Comparison of ENCODE assay signal across 20 cellular contexts in genomic region chr5:114467729-114468128, GRCh38.
DNase-seq lines count a peak whose midpoint lies in the region; ATAC-seq, FAIRE-seq and TF ChIP-seq lines count a peak whose summit lies in the region.
"Had no signal": no experiment of that assay in that cellular context is flagged by ENCODE, and none has a peak within 500 bp of the region (broad histone marks: within the 10 kb centered on the region; RNA-seq: fewer than 3 reads in every experiment).

No MANE protein-coding gene starts in this region.

- DNase-seq in LNCaP clone FGC (ENCODE audit: low read depth) (peak; percentile 70), RWPE2 (ENCODE audit: low spot score) (no peak), left kidney (ENCODE audit: low read depth, low spot score) (peak; percentile 54), DMS 273 treated with DMSO at 0.1 percent for 48 hours (lab: John Stamatoyannopoulos, UW) (no peak), HTR-8/SVneo (ENCODE audit: insufficient read length, low spot score) (no peak), NCI-H524 treated with DMSO at 0.1 percent for 48 hours (lab: John Stamatoyannopoulos, UW) (no peak), SKM-1 (lab: John Stamatoyannopoulos, UW; ENCODE audit: unreplicated experiment) (no peak)
- DNase-seq: activated CD4-positive, alpha-beta T cell treated with anti-CD3 and anti-CD28 coated beads for 36 hours; activated effector memory CD4-positive, alpha-beta T cell treated with anti-CD3 and anti-CD28 coated beads, Interleukin-2, amount 50 U/mL, for 16 hours; amygdala; CD4-positive, alpha-beta memory T cell; DND-41; endodermal cell; NCI-H1092; NCI-H748 treated with DMSO at 0.1 percent for 48 hours; nucleus accumbens; right lobe of liver; T-helper 2 cell had no signal

- H3K36me3 ChIP-seq in RWPE2 (ENCODE audit: low read depth), result no peaks in the 10 kb centered on the region
- H3K36me3 ChIP-seq: right lobe of liver had no signal

- FAIRE-seq in HTR-8/SVneo (lab: Jason Lieb, UNC), result no peak
- FAIRE-seq: keratinocyte had no signal

- ATAC-seq in RWPE2 (ENCODE audit: low read depth), result peak; percentile 57
- ATAC-seq: activated CD4-positive, alpha-beta T cell treated with anti-CD3 and anti-CD28 coated beads for 36 hours had no signal

- no peaks in the 10 kb centered on the region for H3K9me3 ChIP-seq in RWPE2 (ENCODE audit: severe bottlenecking)
- H3K9me3 ChIP-seq: right lobe of liver had no signal

- no peak for TF ChIP-seq CTCF in C4-2B (conservative IDR thresholded peaks at IDR 0.05)
- TF ChIP-seq CTCF in LNCaP clone FGC (IDR thresholded peaks at IDR 0.05; ENCODE audit: control insufficient read depth, extremely low read depth, insufficient read depth), result no peak
- no peak for TF ChIP-seq CTCF in RWPE2 (IDR thresholded peaks at IDR 0.05; ENCODE audit: poor library complexity, severe bottlenecking)

- H3K4me3 ChIP-seq in LNCaP clone FGC (ENCODE audit: low read depth, low read length) (no peak overlapping the region), RWPE2 (ENCODE audit: severe bottlenecking) (no peak overlapping the region)
- H3K4me3 ChIP-seq: right lobe of liver had no signal

- H3K27me3 ChIP-seq in RWPE2 (ENCODE audit: insufficient read depth, poor library complexity, severe bottlenecking), result peaks cover 4% of the 10 kb centered on the region
- H3K27me3 ChIP-seq: right lobe of liver had no signal

- H3K4me1 ChIP-seq in RWPE2 (ENCODE audit: insufficient read depth, poor library complexity, severe bottlenecking), result no peaks in the 10 kb centered on the region

- H3K27ac ChIP-seq in C4-2B, result peak overlapping the region; percentile 45; the same call in 1 of the 2 replicates
- no peak overlapping the region for H3K27ac ChIP-seq in RWPE2 (ENCODE audit: poor library complexity, severe bottlenecking)
- H3K27ac ChIP-seq: right lobe of liver had no signal

Comparison
In these comparisons a context has a peak if more than half of its experiments do, and no peak if none do; other contexts are left out.
1. DNase-seq: peak in LNCaP clone FGC (single experiment) and left kidney (single experiment); none in RWPE2 (single experiment), DMS 273 treated with DMSO at 0.1 percent for 48 hours (single experiment), HTR-8/SVneo (single experiment), NCI-H524 treated with DMSO at 0.1 percent for 48 hours (single experiment) and SKM-1 (single experiment).